31 cellular contexts compared by ENCODE assay signal in the genomic region with DNA sequence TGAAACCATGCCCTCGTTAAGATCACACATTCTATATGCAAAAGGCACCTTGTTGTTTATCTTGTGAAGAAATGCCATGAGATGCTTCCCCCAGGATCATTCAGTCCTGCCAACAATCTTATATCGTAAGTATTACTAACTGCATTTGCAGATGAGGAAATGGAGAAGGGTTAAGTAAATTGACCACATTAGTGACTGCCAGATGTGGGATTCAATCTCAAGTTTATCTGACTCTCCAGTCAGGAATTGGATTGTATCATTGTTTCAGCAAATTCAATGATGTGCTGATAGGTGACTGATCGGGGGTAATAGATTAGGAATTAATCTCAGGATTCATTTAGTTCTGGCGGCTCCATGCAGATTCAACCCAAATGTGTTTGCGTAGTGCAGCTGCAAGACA.
"Had no signal": no experiment of that assay in that cellular context is flagged by ENCODE, and none has a peak within 500 bp of the region (broad histone marks: within the 10 kb centered on the region; RNA-seq: fewer than 3 reads in every experiment).

No MANE protein-coding gene starts in this region.

- H3K36me3 ChIP-seq: adrenal gland, brain microvascular endothelial cell, breast epithelium had no signal

- H3K27me3 ChIP-seq: adrenal gland, body of pancreas, brain microvascular endothelial cell, breast epithelium had no signal

- H3K27ac ChIP-seq: adrenal gland, body of pancreas, brain microvascular endothelial cell, breast epithelium, VCaP had no signal

- H3K4me3 ChIP-seq: adrenal gland, body of pancreas, breast epithelium had no signal

- ATAC-seq: activated CD8-positive, alpha-beta T cell treated with anti-CD3 and anti-CD28 coated beads for 36 hours; activated naive CD4-positive, alpha-beta T cell treated with anti-CD3 and anti-CD28 coated beads, Interleukin-2, amount 50 U/mL, for 72 hours; activated T-cell treated with anti-CD3 and anti-CD28 coated beads, Interleukin-2, amount 50 U/mL, for 4 hours; activated T-cell treated with anti-CD3 and anti-CD28 coated beads, Interleukin-2, amount 50 U/mL, for 72 hours; activated T-helper 17 cell treated with anti-CD3 and anti-CD28 coated beads, Interleukin-2, amount 50 U/mL, for 72 hours; body of pancreas had no signal

- H3K4me1 ChIP-seq: adrenal gland, body of pancreas, breast epithelium had no signal

- DNase-seq: activated B cell treated with CpG ODN at 0.5 μM for 24 hours; activated CD4-positive, alpha-beta memory T cell treated with anti-CD3 and anti-CD28 coated beads for 36 hours; activated CD4-positive, alpha-beta T cell treated with anti-CD3 and anti-CD28 coated beads for 4 hours; activated CD4-positive, alpha-beta T cell treated with anti-CD3 and anti-CD28 coated beads, Interleukin-2, amount 10 ng/mL, durations not matched to agents 24 days and 14 days; activated CD4-positive, alpha-beta T cell treated with anti-CD3 and anti-CD28 coated beads, Interleukin-2, amount 50 U/mL, for 1 hour; activated CD4-positive, alpha-beta T cell treated with anti-CD3 and anti-CD28 coated beads, Interleukin-2, amount 50 U/mL, for 4 hours; activated CD4-positive, CD25-positive, alpha-beta regulatory T cell treated with anti-CD3 and anti-CD28 coated beads, Interleukin-2, amount 50 U/mL, for 72 hours; activated CD8-positive, alpha-beta memory T cell treated with anti-CD3 and anti-CD28 coated beads, Interleukin-2, amount 50 U/mL, for 4 hours; activated CD8-positive, alpha-beta T cell treated with anti-CD3 and anti-CD28 coated beads for 36 hours; activated effector memory CD4-positive, alpha-beta T cell treated with anti-CD3 and anti-CD28 coated beads, Interleukin-2, amount 50 U/mL, for 16 hours; activated gamma-delta T cell treated with Interleukin-2 at 50 U/mL for 16 hours; activated naive CD4-positive, alpha-beta T cell; activated naive CD4-positive, alpha-beta T cell treated with anti-CD3 and anti-CD28 coated beads for 36 hours; activated naive CD4-positive, alpha-beta T cell treated with anti-CD3 and anti-CD28 coated beads, Interleukin-2, amount 50 U/mL, for 16 hours; activated naive CD8-positive, alpha-beta T cell treated with anti-CD3 and anti-CD28 coated beads for 36 hours; activated T-cell treated with anti-CD3 and anti-CD28 coated beads for 4 hours; activated T-cell treated with anti-CD3 and anti-CD28 coated beads, Interleukin-2, amount 50 U/mL, for 1 hour; activated T-cell treated with anti-CD3 and anti-CD28 coated beads, Interleukin-2, amount 50 U/mL, for 4 hours; activated T-cell treated with anti-CD3 and anti-CD28 coated beads, Interleukin-2, amount 50 U/mL, for 72 hours; adrenal gland; amniotic stem cell; aorta; body of pancreas; brain microvascular endothelial cell; central memory CD4-positive, alpha-beta T cell; T-helper 2 cell; T-helper 9 cell had no signal

- H3K9me3 ChIP-seq: adrenal gland, body of pancreas, breast epithelium had no signal
